Comparison of ENCODE assay signal across 1 cellular context in genomic region chrX:94045724-94046123, GRCh38.
TF ChIP-seq lines count a peak whose summit lies in the region.

No MANE protein-coding gene starts in this region.

TF ChIP-seq in WTC11, 78 proteins besides CTCF, POLR2A, EP300 and RAD21 (continued from another document):
- TF ChIP-seq RELA (CRISPR knock-in tag; IDR thresholded peaks at IDR 0.05; ENCODE audit: borderline replicate concordance) (no peak), PREB (CRISPR knock-in tag; IDR thresholded peaks at IDR 0.05; ENCODE audit: borderline replicate concordance) (no peak), TEAD1 (CRISPR knock-in tag; IDR thresholded peaks at IDR 0.05) (no peak), GTF2I (CRISPR knock-in tag; conservative IDR thresholded peaks at IDR 0.05) (no peak), KAT7 (CRISPR knock-in tag; IDR thresholded peaks at IDR 0.05; ENCODE audit: borderline replicate concordance) (no peak), SOX15 (CRISPR knock-in tag; IDR thresholded peaks at IDR 0.05) (no peak), FOXP1 (CRISPR knock-in tag; IDR thresholded peaks at IDR 0.05; ENCODE audit: borderline replicate concordance) (no peak), RORB (CRISPR knock-in tag; IDR thresholded peaks at IDR 0.05) (no peak), ATF1 (CRISPR knock-in tag; IDR thresholded peaks at IDR 0.05) (no peak), GABPB1 (CRISPR knock-in tag; IDR thresholded peaks at IDR 0.05) (no peak), MAX (CRISPR knock-in tag; IDR thresholded peaks at IDR 0.05) (no peak), IRF2 (CRISPR knock-in tag; IDR thresholded peaks at IDR 0.05; ENCODE audit: borderline replicate concordance, low read depth) (no peak), ELF4 (CRISPR knock-in tag; IDR thresholded peaks at IDR 0.05; ENCODE audit: low read depth) (no peak), E2F1 (CRISPR knock-in tag; IDR thresholded peaks at IDR 0.05) (no peak)
